9 cellular contexts compared by ENCODE assay signal in genomic region chr7:151249034-151249731, GRCh38. TPM values are rescaled to one million over a fixed set of nuclear protein-coding genes. Genes with fewer than 3 reads are reported as not detected.
DNase-seq lines count a peak whose midpoint lies in the region; ATAC-seq and TF ChIP-seq lines count a peak whose summit lies in the region.
"Had no signal": no experiment of that assay in that cellular context is flagged by ENCODE, and none has a peak within 500 bp of the region (broad histone marks: within the 10 kb centered on the region; RNA-seq: fewer than 3 reads in every experiment).

No MANE protein-coding gene starts in this region.

- TF ChIP-seq POLR2A in esophagus squamous epithelium (IDR thresholded peaks at IDR 0.05): peak in 1 of 4 donors; percentile 17
- peak in 1 of 4 donors; percentile 36 for TF ChIP-seq POLR2A in upper lobe of left lung (IDR thresholded peaks at IDR 0.05)

- DNase-seq in CD14-positive monocyte (ENCODE audit: low spot score) (no peak), esophagus squamous epithelium (lab: John Stamatoyannopoulos, UW) (no peak), upper lobe of left lung (peak; percentile 51 to 93), NCI-H2107 treated with DMSO at 0.1 percent for 48 hours (lab: John Stamatoyannopoulos, UW; ENCODE audit: unreplicated experiment) (no peak)
- peak; percentile 40 for DNase-seq in activated CD8-positive, alpha-beta T cell treated with anti-CD3 and anti-CD28 coated beads, Interleukin-2, amount 10 ng/mL, durations not matched to agents 7 days and 5 days

- CTCF ChIA-PET in activated CD8-positive, alpha-beta T cell treated with anti-CD3 and anti-CD28 coated beads, Interleukin-2, amount 10 ng/mL, durations not matched to agents 7 days and 5 days (lab: Charles Lee): no interaction called here

- H3K9me3 Mint-ChIP-seq in CD14-positive monocyte: peaks cover 0 to 26% (median 11%) of the 10 kb centered on the region in 7 donors
- no peaks in the 10 kb centered on the region for H3K9me3 Mint-ChIP-seq in activated CD8-positive, alpha-beta T cell treated with anti-CD3 and anti-CD28 coated beads, Interleukin-2, amount 10 ng/mL, durations not matched to agents 7 days and 5 days (ENCODE audit: insufficient read depth)

- POLR2A ChIA-PET in activated CD8-positive, alpha-beta T cell treated with anti-CD3 and anti-CD28 coated beads, Interleukin-2, amount 10 ng/mL, durations not matched to agents 7 days and 5 days (lab: Charles Lee): no interaction called here

- TF ChIP-seq CTCF in CD14-positive monocyte (IDR thresholded peaks at IDR 0.05) (no peak), esophagus squamous epithelium (IDR thresholded peaks at IDR 0.05) (no peak), upper lobe of left lung (IDR thresholded peaks at IDR 0.05) (no peak)

- peaks cover 79 to 95% (median 82%) of the 10 kb centered on the region in 3 donors for H3K27me3 Mint-ChIP-seq in CD14-positive monocyte (ENCODE audit: low read depth in 3 of 3)
- H3K27me3 Mint-ChIP-seq in activated CD8-positive, alpha-beta T cell treated with anti-CD3 and anti-CD28 coated beads, Interleukin-2, amount 10 ng/mL, durations not matched to agents 7 days and 5 days (ENCODE audit: low read depth): peaks cover 71% of the 10 kb centered on the region

- no peak overlapping the region for H3K9ac ChIP-seq in HUES64 (ENCODE audit: low read depth, low read length)

- H3K4me3 Mint-ChIP-seq in CD14-positive monocyte: peak overlapping the region; percentile 81 to 91
- H3K4me3 Mint-ChIP-seq in activated CD8-positive, alpha-beta T cell treated with anti-CD3 and anti-CD28 coated beads, Interleukin-2, amount 10 ng/mL, durations not matched to agents 7 days and 5 days: no peak overlapping the region

- peaks cover 30 to 38% of the 10 kb centered on the region in 2 donors for H3K36me3 Mint-ChIP-seq in CD14-positive monocyte
- H3K36me3 Mint-ChIP-seq in activated CD8-positive, alpha-beta T cell treated with anti-CD3 and anti-CD28 coated beads, Interleukin-2, amount 10 ng/mL, durations not matched to agents 7 days and 5 days (ENCODE audit: low read depth): no peaks in the 10 kb centered on the region

- 5% methylated on average over 45 of the region's 45 CpGs for WGBS in HUES64
- WGBS in esophagus squamous epithelium, 2 donors: 3 to 7% methylated on average over 7 to 21 of the region's 45 CpGs
- WGBS in upper lobe of left lung, 2 donors: 4 to 5% methylated on average over 15 to 37 of the region's 45 CpGs

- H3K4me1 ChIP-seq in HUES64 (ENCODE audit: insufficient read depth, low read length) (peaks cover 45% of the 10 kb centered on the region), esophagus squamous epithelium (peaks cover 53 to 92% (median 59%) of the 10 kb centered on the region in 3 donors), muscle layer of duodenum (ENCODE audit: control insufficient read depth in 1 of 2, insufficient read depth in 2 of 2, low read length in 2 of 2) (peaks cover 3 to 73% of the 10 kb centered on the region in 2 donors), upper lobe of left lung (peaks cover 48 to 84% (median 64%) of the 10 kb centered on the region in 4 donors)

- ATAC-seq in activated CD8-positive, alpha-beta T cell treated with anti-CD3 and anti-CD28 coated beads, Interleukin-2, amount 10 ng/mL, durations not matched to agents 7 days and 5 days: no peak
- ATAC-seq in upper lobe of left lung (ENCODE audit: low FRiP score in 2 of 2) (peak; percentile 46 to 60), HG03045 (IDR thresholded peaks at IDR 0.05; ENCODE audit: unreplicated experiment) (no peak)

- H3K27me3 ChIP-seq in HUES64 (ENCODE audit: insufficient read depth, low read length) (peaks cover 90% of the 10 kb centered on the region), esophagus squamous epithelium (peaks cover 0 to 75% (median 0%) of the 10 kb centered on the region in 4 donors), muscle layer of duodenum (ENCODE audit: low read depth, low read length) (peaks cover 20% of the 10 kb centered on the region), upper lobe of left lung (peaks cover 0 to 13% (median 6%) of the 10 kb centered on the region in 4 donors)

- H3K4me3 ChIP-seq in HUES64 (ENCODE audit: low read length): peak overlapping the region; percentile 57
- H3K4me3 ChIP-seq in esophagus squamous epithelium: peak overlapping the region; percentile 31 to 78 (median 58)
- peak overlapping the region; percentile 33 to 56 for H3K4me3 ChIP-seq in muscle layer of duodenum (ENCODE audit: low read depth in 1 of 2, low read length in 2 of 2)
- peak overlapping the region in 3 of 4 donors; percentile 59 to 69 (median 64) for H3K4me3 ChIP-seq in upper lobe of left lung

- intact Hi-C loops in CD14-positive monocyte (cut with micrococcal nuclease): loop anchor here in 1 of 2 donors (2.0 kb wide), 1 partner anchor 24 kb away; no protein-coding TSS in a partner anchor
- intact Hi-C loops in esophagus squamous epithelium (cut with DNase I): loop anchor here (5.0 kb wide), 1 partner anchor 53 kb away; no protein-coding TSS in a partner anchor

- no peak for TF ChIP-seq EP300 in upper lobe of left lung (IDR thresholded peaks at IDR 0.05)

- peaks cover 66% of the 10 kb centered on the region for H3K4me1 Mint-ChIP-seq in CD14-positive monocyte
- peaks cover 35% of the 10 kb centered on the region for H3K4me1 Mint-ChIP-seq in activated CD8-positive, alpha-beta T cell treated with anti-CD3 and anti-CD28 coated beads, Interleukin-2, amount 10 ng/mL, durations not matched to agents 7 days and 5 days (ENCODE audit: low read depth)

- H3K27ac Mint-ChIP-seq in CD14-positive monocyte: peak overlapping the region in 2 of 7 donors; percentile 46 to 60
- H3K27ac Mint-ChIP-seq in activated CD8-positive, alpha-beta T cell treated with anti-CD3 and anti-CD28 coated beads, Interleukin-2, amount 10 ng/mL, durations not matched to agents 7 days and 5 days: no peak overlapping the region

- H3K36me3 ChIP-seq in HUES64 (ENCODE audit: insufficient read depth, low read length): no peaks in the 10 kb centered on the region
- no peaks in the 10 kb centered on the region for H3K36me3 ChIP-seq in esophagus squamous epithelium
- H3K36me3 ChIP-seq in muscle layer of duodenum (ENCODE audit: control insufficient read depth in 1 of 2, insufficient read depth in 2 of 2, low read length in 2 of 2): no peaks in the 10 kb centered on the region
- no peaks in the 10 kb centered on the region for H3K36me3 ChIP-seq in upper lobe of left lung

- H3K9me3 ChIP-seq in HUES64 (ENCODE audit: insufficient read depth, low read depth, low read length) (no peaks in the 10 kb centered on the region), esophagus squamous epithelium (no peaks in the 10 kb centered on the region), muscle layer of duodenum (ENCODE audit: control insufficient read depth in 1 of 2, low read length in 2 of 2) (no peaks in the 10 kb centered on the region), upper lobe of left lung (no peaks in the 10 kb centered on the region)

- H3K27ac ChIP-seq in HUES64 (ENCODE audit: low read depth, low read length) (no peak overlapping the region; the same call in 1 of the 2 replicates), esophagus squamous epithelium (peak overlapping the region; percentile 71 to 92 (median 86)), muscle layer of duodenum (ENCODE audit: low read length) (peak overlapping the region; percentile 60), upper lobe of left lung (peak overlapping the region; percentile 79 to 90 (median 84))

RNA-seq across cellular contexts. Expression of gene SMARCD3, which starts 0.7 kb away (rescaled TPM):
- 100 to 1,000 TPM; 104 to 112 TPM for polyA plus RNA-seq in CD14-positive monocyte
- 7.7 TPM for polyA plus RNA-seq in HUES64 (2013, experiment 1 of 2)
- polyA plus RNA-seq in HUES64 (2013, experiment 2 of 2): 11.5 TPM
- total RNA-seq in activated CD8-positive, alpha-beta T cell treated with anti-CD3 and anti-CD28 coated beads, Interleukin-2, amount 10 ng/mL, durations not matched to agents 7 days and 5 days: 1 to 10 TPM; 4.2 to 4.7 TPM
- total RNA-seq in esophagus squamous epithelium (10 to 100 TPM in 1 of 4 donors, 1 to 10 TPM in 3; 2.5 to 11.6 (median 6.3) TPM), upper lobe of left lung (10 to 100 TPM; 32.8 to 63.9 (median 40.8) TPM)

RNA-seq across cellular contexts. Expression of gene CHPF2, which starts 16.9 kb away (rescaled TPM):
- polyA plus RNA-seq in CD14-positive monocyte: 10 to 100 TPM; 34.4 to 36.0 TPM
- polyA plus RNA-seq in HUES64 (2013, experiment 1 of 2): 11.8 TPM
- polyA plus RNA-seq in HUES64 (2013, experiment 2 of 2): 12.5 TPM
- total RNA-seq in activated CD8-positive, alpha-beta T cell treated with anti-CD3 and anti-CD28 coated beads, Interleukin-2, amount 10 ng/mL, durations not matched to agents 7 days and 5 days: 10 to 100 TPM; 34.7 to 36.1 TPM
- 10 to 100 TPM; 21.8 to 23.5 (median 22.3) TPM for total RNA-seq in esophagus squamous epithelium
- 10 to 100 TPM; 34.4 to 69.1 (median 47.4) TPM for total RNA-seq in upper lobe of left lung

RNA-seq across cellular contexts. Expression of gene ABCF2, which starts 22.2 kb away (rescaled TPM):
- polyA plus RNA-seq in CD14-positive monocyte: 10 to 100 TPM; 18.0 to 22.0 TPM
- polyA plus RNA-seq in HUES64 (2013, experiment 1 of 2): 55.5 TPM
- 44.7 TPM for polyA plus RNA-seq in HUES64 (2013, experiment 2 of 2)
- total RNA-seq in activated CD8-positive, alpha-beta T cell treated with anti-CD3 and anti-CD28 coated beads, Interleukin-2, amount 10 ng/mL, durations not matched to agents 7 days and 5 days: 10 to 100 TPM; 38.2 to 45.9 TPM
- 10 to 100 TPM; 27.0 to 44.7 (median 40.5) TPM for total RNA-seq in esophagus squamous epithelium
- 10 to 100 TPM; 19.8 to 48.2 (median 28.6) TPM for total RNA-seq in upper lobe of left lung

RNA-seq across cellular contexts. Expression of gene H2BK1, which starts 38.9 kb away (rescaled TPM):
- polyA plus RNA-seq in CD14-positive monocyte: not detected
- not detected for polyA plus RNA-seq in HUES64 (2013, experiment 1 of 2)
- not detected for polyA plus RNA-seq in HUES64 (2013, experiment 2 of 2)
- total RNA-seq in activated CD8-positive, alpha-beta T cell treated with anti-CD3 and anti-CD28 coated beads, Interleukin-2, amount 10 ng/mL, durations not matched to agents 7 days and 5 days: under 1 TPM in 1 of 2 experiments, not detected in 1; 0.76 TPM
- total RNA-seq in esophagus squamous epithelium: not detected
- total RNA-seq in upper lobe of left lung: not detected
- total RNA-seq: HT1080 had no signal

Comparison
In these comparisons a context has a peak if more than half of its experiments do, and no peak if none do; other contexts are left out.
1. DNase-seq: peak in activated CD8-positive, alpha-beta T cell treated with anti-CD3 and anti-CD28 coated beads, Interleukin-2, amount 10 ng/mL, durations not matched to agents 7 days and 5 days (single experiment) and upper lobe of left lung (2 of 2); none in CD14-positive monocyte (single experiment), esophagus squamous epithelium (single experiment) and NCI-H2107 treated with DMSO at 0.1 percent for 48 hours (single experiment).
2. ATAC-seq: peak in upper lobe of left lung (2 of 2); none in activated CD8-positive, alpha-beta T cell treated with anti-CD3 and anti-CD28 coated beads, Interleukin-2, amount 10 ng/mL, durations not matched to agents 7 days and 5 days (single experiment) and HG03045 (single experiment).
3. Peak in every context shown above with its lines, with median percentiles within 50 percentile points of each other: H3K4me3 ChIP-seq.